Comparison of ENCODE assay signal across 8 cellular contexts in genomic region chr11:62539238-62539925, GRCh38. TPM values are rescaled to one million over a fixed set of nuclear protein-coding genes. Genes with fewer than 3 reads are reported as not detected.
DNase-seq lines count a peak whose midpoint lies in the region; ATAC-seq lines count a peak whose summit lies in the region.

No MANE protein-coding gene starts in this region.

- no peak overlapping the region for H3K4me3 ChIP-seq in right cardiac atrium (ENCODE audit: low read length)

- WGBS in right cardiac atrium = 19% methylated on average over 13 of the region's 13 CpGs

- no peaks in the 10 kb centered on the region for H3K27me3 ChIP-seq in right cardiac atrium (ENCODE audit: control insufficient read depth, insufficient read depth)

- no peaks in the 10 kb centered on the region for H3K9me3 ChIP-seq in right cardiac atrium (ENCODE audit: control insufficient read depth, low read length)

- ATAC-seq in right cardiac atrium (peak; percentile 4 to 43), HG03108 (IDR thresholded peaks at IDR 0.05; ENCODE audit: unreplicated experiment) (no peak)

- peak overlapping the region; percentile 86 for H3K27ac ChIP-seq in right cardiac atrium (ENCODE audit: low read length)

- DNase-seq in ELR (ENCODE audit: low read depth) (peak; percentile 90), NCI-H774 (lab: John Stamatoyannopoulos, UW) (peak; percentile 17), right cardiac atrium (peak; percentile 85 to 90 (median 86)), smooth muscle cell of the brain vasculature (ENCODE audit: low read depth, low spot score) (peak; percentile 76), NCI-H2227 treated with DMSO at 0.1 percent for 48 hours (lab: John Stamatoyannopoulos, UW) (no peak), foreskin melanocyte (no peak)
- DNase-seq in activated naive CD4-positive, alpha-beta T cell treated with anti-CD3 and anti-CD28 coated beads, Interleukin-2, amount 50 U/mL, for 16 hours = peak; percentile 52

- H3K4me1 ChIP-seq in right cardiac atrium (ENCODE audit: control insufficient read depth, insufficient read depth, low read length) = peaks cover 40% of the 10 kb centered on the region

- intact Hi-C loops in right cardiac atrium (cut with DNase I) = loop anchor here in 1 of 4 donors (10.0 kb wide), 1 partner anchor 105 kb away; no protein-coding TSS in a partner anchor

RNA-seq across cellular contexts. Expression of gene AHNAK, which starts 7.2 kb away (rescaled TPM):
- 100 to 1,000 TPM; 289 to 371 (median 320) TPM for total RNA-seq in right cardiac atrium
- 78.1 TPM for polyA plus RNA-seq in right cardiac atrium

RNA-seq across cellular contexts. Expression of gene EEF1G, which starts 34.3 kb away (rescaled TPM):
- 1,000 to 10,000 TPM in 1 of 4 donors, 100 to 1,000 TPM in 3; 807 to 1,060 (median 897) TPM for total RNA-seq in right cardiac atrium
- 770 TPM for polyA plus RNA-seq in right cardiac atrium

RNA-seq across cellular contexts. Expression of gene TUT1, which starts 51.9 kb away (rescaled TPM):
- 10 to 100 TPM in 3 of 4 donors, 1 to 10 TPM in 1; 8.0 to 15.3 (median 11.5) TPM for total RNA-seq in right cardiac atrium
- polyA plus RNA-seq in right cardiac atrium = 10.7 TPM

Comparison
In these comparisons a context has a peak if more than half of its experiments do, and no peak if none do; other contexts are left out.
1. DNase-seq: peak in ELR (single experiment), NCI-H774 (single experiment), activated naive CD4-positive, alpha-beta T cell treated with anti-CD3 and anti-CD28 coated beads, Interleukin-2, amount 50 U/mL, for 16 hours (single experiment), right cardiac atrium (3 of 3) and smooth muscle cell of the brain vasculature (single experiment); none in NCI-H2227 treated with DMSO at 0.1 percent for 48 hours (single experiment) and foreskin melanocyte (single experiment).